In genomic region chr2:46400041-46400440, GRCh38 we compare ENCODE assay signal across 26 cellular contexts.
"Had no signal": no experiment of that assay in that cellular context is flagged by ENCODE, and none has a peak within 500 bp of the region (broad histone marks: within the 10 kb centered on the region; RNA-seq: fewer than 3 reads in every experiment).

No MANE protein-coding gene starts in this region.

- H3K9me3 Mint-ChIP-seq: immature natural killer cell; mesothelial cell of epicardium; naive thymus-derived CD4-positive, alpha-beta T cell; natural killer cell treated with Interleukin-12 subunit alpha and Interleukin-12 subunit beta and Interleukin-15 and Interleukin-18, amount 100 ng/mL, for 72 hours; stimulated activated naive B cell treated with anti-CD40 and anti-IgM and Interleukin-4, amounts not matched to agents 10 μg/mL and 1 μg/mL and 100 μg/mL, for 72 hours had no signal

- H3K27ac Mint-ChIP-seq: immature natural killer cell; mesothelial cell of epicardium; naive thymus-derived CD4-positive, alpha-beta T cell; natural killer cell treated with Interleukin-12 subunit alpha and Interleukin-12 subunit beta and Interleukin-15 and Interleukin-18, amount 100 ng/mL, for 72 hours; stimulated activated naive B cell treated with anti-CD40 and anti-IgM and Interleukin-4, amounts not matched to agents 10 μg/mL and 1 μg/mL and 100 μg/mL, for 72 hours had no signal

- H3K27me3 ChIP-seq: ovary, stomach, suprapubic skin, tibial artery, upper lobe of right lung had no signal

- H3K9me3 ChIP-seq: left ventricle myocardium inferior, ovary, prostate gland, stomach, suprapubic skin, thoracic aorta, tibial artery, upper lobe of right lung had no signal

- DNase-seq: hypothalamus; immature natural killer cell; kidney; left ventricle myocardium inferior; mesendoderm; naive thymus-derived CD4-positive, alpha-beta T cell; ovary; posterior cingulate gyrus; retina; right cardiac atrium; stimulated activated CD4-positive, alpha-beta T cell treated with anti-CD3 and anti-CD28 coated beads, Interleukin-12 subunit alpha, Interleukin-12 subunit beta, amount 100 ng/mL, for 4 hours; stimulated activated CD4-positive, alpha-beta T cell treated with anti-CD3 and anti-CD28 coated beads, Interleukin-15, amount 100 ng/mL, for 24 hours; stimulated activated CD4-positive, alpha-beta T cell treated with anti-CD3 and anti-CD28 coated beads, Interleukin-2, amount 100 ng/mL, for 24 hours; stimulated activated CD4-positive, alpha-beta T cell treated with anti-CD3 and anti-CD28 coated beads, Interleukin-4, amount 100 ng/mL, for 1 hour; stimulated activated naive B cell treated with anti-CD40 and anti-IgM and Interleukin-4, amounts not matched to agents 10 μg/mL and 1 μg/mL and 100 μg/mL, for 72 hours; stimulated activated naive CD8-positive, alpha-beta T cell treated with anti-CD3 and anti-CD28 coated beads, Interleukin-15, Interleukin-2, amounts not matched to agents 100 U/mL and 50 U/mL, for 24 hours; stomach; tibial artery; upper lobe of right lung had no signal

- H3K4me1 ChIP-seq: left ventricle myocardium inferior, prostate gland, stomach, suprapubic skin, tibial artery, upper lobe of right lung had no signal

- H3K36me3 ChIP-seq: left ventricle myocardium inferior, ovary, prostate gland, stomach, suprapubic skin, thoracic aorta, tibial artery, upper lobe of right lung had no signal

- H3K36me3 Mint-ChIP-seq: immature natural killer cell; mesothelial cell of epicardium; naive thymus-derived CD4-positive, alpha-beta T cell; natural killer cell treated with Interleukin-12 subunit alpha and Interleukin-12 subunit beta and Interleukin-15 and Interleukin-18, amount 100 ng/mL, for 72 hours; stimulated activated naive B cell treated with anti-CD40 and anti-IgM and Interleukin-4, amounts not matched to agents 10 μg/mL and 1 μg/mL and 100 μg/mL, for 72 hours had no signal

- H3K4me1 Mint-ChIP-seq: immature natural killer cell, mesothelial cell of epicardium had no signal

- H3K4me3 ChIP-seq: left ventricle myocardium inferior, lung, ovary, prostate gland, skin epidermis, stomach, suprapubic skin, thoracic aorta, tibial artery, upper lobe of right lung had no signal

- H3K4me3 Mint-ChIP-seq: immature natural killer cell; mesothelial cell of epicardium; naive thymus-derived CD4-positive, alpha-beta T cell; natural killer cell treated with Interleukin-12 subunit alpha and Interleukin-12 subunit beta and Interleukin-15 and Interleukin-18, amount 100 ng/mL, for 72 hours; stimulated activated naive B cell treated with anti-CD40 and anti-IgM and Interleukin-4, amounts not matched to agents 10 μg/mL and 1 μg/mL and 100 μg/mL, for 72 hours had no signal
